1 cellular context compared by ENCODE assay signal in genomic region chr21:37130971-37131370, GRCh38.
TF ChIP-seq lines count a peak whose summit lies in the region.

No MANE protein-coding gene starts in this region.

TF ChIP-seq in IMR-90, 13 proteins besides CTCF, POLR2A, EP300 and RAD21:
- TF ChIP-seq CEBPB (IDR thresholded peaks at IDR 0.05; ENCODE audit: low read depth, low read length) (no peak), FOS (IDR thresholded peaks at IDR 0.05; ENCODE audit: low read depth, low read length) (no peak), NFE2L2 (IDR thresholded peaks at IDR 0.05; ENCODE audit: low read depth, low read length) (no peak), RFX5 (IDR thresholded peaks at IDR 0.05; ENCODE audit: low read depth, low read length) (no peak), ELK1 (IDR thresholded peaks at IDR 0.05; ENCODE audit: borderline replicate concordance, low read depth, low read length) (no peak), CHD1 (IDR thresholded peaks at IDR 0.05; ENCODE audit: low read depth, low read length) (no peak), MAZ (IDR thresholded peaks at IDR 0.05; ENCODE audit: borderline replicate concordance, low read depth, low read length) (no peak), RCOR1 (IDR thresholded peaks at IDR 0.05; ENCODE audit: insufficient replicate concordance, low read length) (no peak), MAFK (IDR thresholded peaks at IDR 0.05; ENCODE audit: low read depth, low read length) (no peak), SMC3 (IDR thresholded peaks at IDR 0.05; ENCODE audit: low read depth, low read length) (no peak), MXI1 (IDR thresholded peaks at IDR 0.05; ENCODE audit: borderline replicate concordance, low read depth, low read length) (no peak), BHLHE40 (IDR thresholded peaks at IDR 0.05; ENCODE audit: low read depth, low read length) (no peak), USF2 (IDR thresholded peaks at IDR 0.05; ENCODE audit: low read depth, low read length) (no peak)
